In genomic region chr1:228082260-228082974, GRCh38 we compare ENCODE assay signal across 1 cellular context.
TF ChIP-seq lines count a peak whose summit lies in the region.

Gene ARF1 (plus strand): TSS chr1:228082708. CDS start chr1:228097115, 14,407 bp downstream.

TF ChIP-seq in K562, 482 proteins besides CTCF, POLR2A, EP300 and RAD21 (continued from another document and continues in another):
- TF ChIP-seq MAX (CRISPR knock-in tag; IDR thresholded peaks at IDR 0.05) (peak; percentile 82), PHF20 (IDR thresholded peaks at IDR 0.05; ENCODE audit: partially characterized antibody) (peak; percentile 57), SNAPC5 (CRISPR knock-in tag; IDR thresholded peaks at IDR 0.05) (no peak), ZSCAN32 (CRISPR knock-in tag; IDR thresholded peaks at IDR 0.05) (peak; percentile 54; the same call in 1 of the 2 replicates), E4F1 (CRISPR knock-in tag; IDR thresholded peaks at IDR 0.05; ENCODE audit: borderline replicate concordance) (peak; percentile 43; the same call in 1 of the 2 replicates), SNRNP70 (optimal IDR thresholded peaks at IDR 0.05; ENCODE audit: low read depth, low read length) (no peak), FOSL1 (tag; conservative IDR thresholded peaks at IDR 0.05) (peak; percentile 73), NR2C2 (CRISPR knock-in tag; IDR thresholded peaks at IDR 0.05) (no peak; the same call in 1 of the 2 replicates), NR2C2 (tag; IDR thresholded peaks at IDR 0.05) (peak; percentile 46; the same call in 1 of the 2 replicates), ZBTB2 (IDR thresholded peaks at IDR 0.05) (peak; percentile 80), SNIP1 (IDR thresholded peaks at IDR 0.05; ENCODE audit: low read depth) (no peak), GATA2 (CRISPR knock-in tag; IDR thresholded peaks at IDR 0.05) (no peak), SLC30A9 (CRISPR knock-in tag; IDR thresholded peaks at IDR 0.05) (0 out of 2 replicates have a peak, but pooled peaks have one; percentile 39), ZNF639 (CRISPR knock-in tag; conservative IDR thresholded peaks at IDR 0.05 in 1 of 2, IDR thresholded peaks at IDR 0.05 in 1 of 2) (0 out of 4 replicates have a peak, but pooled peaks of 1 of the 2 experiments have one; percentile 14), ETS1 (conservative IDR thresholded peaks at IDR 0.05; ENCODE audit: control insufficient read depth, low read depth, low read length) (peak; percentile 67), NEUROD1 (IDR thresholded peaks at IDR 0.05; ENCODE audit: borderline replicate concordance, low read depth, low read length, partially characterized antibody) (peak; percentile 42), RBBP5 (IDR thresholded peaks at IDR 0.05; ENCODE audit: borderline replicate concordance, insufficient read depth, low read length, poor library complexity, severe bottlenecking) (peak; percentile 56), U2AF1 (optimal IDR thresholded peaks at IDR 0.05; ENCODE audit: low read depth, low read length) (no peak), BCLAF1 (IDR thresholded peaks at IDR 0.05; ENCODE audit: borderline replicate concordance in 1 of 2, control insufficient read depth in 1 of 2, low read depth in 2 of 2, low read length in 1 of 2) (no peak), CEBPG (CRISPR knock-in tag; IDR thresholded peaks at IDR 0.05) (no peak; the same call in 1 of the 2 replicates), CEBPG (tag; conservative IDR thresholded peaks at IDR 0.05 in 1 of 2, IDR thresholded peaks at IDR 0.05 in 1 of 2) (no peak), RAD51 (IDR thresholded peaks at IDR 0.05; ENCODE audit: borderline replicate concordance, low read depth) (0 out of 2 replicates have a peak, but pooled peaks have one; percentile 39), PURB (CRISPR knock-in tag; IDR thresholded peaks at IDR 0.05; ENCODE audit: low read depth) (no peak), CBX8 (IDR thresholded peaks at IDR 0.05; ENCODE audit: borderline replicate concordance, extremely low read depth, low read depth, low read length, poor library complexity, severe bottlenecking) (no peak), ARHGAP35 (IDR thresholded peaks at IDR 0.05; ENCODE audit: partially characterized antibody) (no peak), GTF2E2 (tag; IDR thresholded peaks at IDR 0.05) (peak; percentile 78; the same call in 1 of the 2 replicates), ZNF316 (IDR thresholded peaks at IDR 0.05) (no peak), ZNF79 (CRISPR knock-in tag; IDR thresholded peaks at IDR 0.05; ENCODE audit: low read depth) (no peak), ZNF395 (CRISPR knock-in tag; IDR thresholded peaks at IDR 0.05) (no peak), HDAC1 (IDR thresholded peaks at IDR 0.05) (peak in 1 of 2 experiments; percentile 49; a peak in 2 of 4 replicates), HMGXB4 (CRISPR knock-in tag; IDR thresholded peaks at IDR 0.05) (no peak), TAF7 (tag; IDR thresholded peaks at IDR 0.05) (no peak), ZNF75A (CRISPR knock-in tag; IDR thresholded peaks at IDR 0.05) (0 out of 2 replicates have a peak, but pooled peaks have one; percentile 55), ZMIZ1 (IDR thresholded peaks at IDR 0.05; ENCODE audit: low read depth in 2 of 2, low read length in 2 of 2) (peak in 1 of 2 experiments; percentile 42; a peak in 2 of 4 replicates), ARNT (IDR thresholded peaks at IDR 0.05) (no peak), ZKSCAN3 (CRISPR knock-in tag; IDR thresholded peaks at IDR 0.05) (no peak), NCOA1 (IDR thresholded peaks at IDR 0.05; ENCODE audit: low read depth) (no peak), ZNF512 (tag; IDR thresholded peaks at IDR 0.05) (no peak)
